In the genomic region with DNA sequence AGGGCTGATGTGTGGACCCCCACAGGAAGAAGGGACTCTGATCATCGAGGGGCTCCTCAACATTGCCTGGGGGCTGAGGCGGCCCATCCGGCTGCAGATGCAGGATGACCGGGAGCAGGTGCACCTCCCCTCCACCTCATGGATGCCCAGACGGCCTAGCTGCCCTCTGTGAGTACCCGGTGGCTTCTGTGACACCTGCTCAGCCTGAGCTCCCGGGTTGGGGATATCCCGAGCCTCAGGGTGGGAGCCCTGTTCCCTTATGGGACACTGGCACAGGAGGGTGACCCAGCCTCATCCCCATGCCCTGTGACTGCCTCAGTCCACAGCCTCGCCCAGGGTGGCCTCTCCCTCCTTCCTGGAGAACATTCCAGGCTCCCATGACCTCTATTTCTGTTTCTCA, we compare ENCODE assay signal across 1 cellular context.
TF ChIP-seq lines count a peak whose summit lies in the region.

No MANE protein-coding gene starts in this region.

TF ChIP-seq in liver, 16 proteins besides CTCF, POLR2A, EP300 and RAD21 (continued from another document):
- TF ChIP-seq REST (IDR thresholded peaks at IDR 0.05): no peak
- TF ChIP-seq, protein P1, sequence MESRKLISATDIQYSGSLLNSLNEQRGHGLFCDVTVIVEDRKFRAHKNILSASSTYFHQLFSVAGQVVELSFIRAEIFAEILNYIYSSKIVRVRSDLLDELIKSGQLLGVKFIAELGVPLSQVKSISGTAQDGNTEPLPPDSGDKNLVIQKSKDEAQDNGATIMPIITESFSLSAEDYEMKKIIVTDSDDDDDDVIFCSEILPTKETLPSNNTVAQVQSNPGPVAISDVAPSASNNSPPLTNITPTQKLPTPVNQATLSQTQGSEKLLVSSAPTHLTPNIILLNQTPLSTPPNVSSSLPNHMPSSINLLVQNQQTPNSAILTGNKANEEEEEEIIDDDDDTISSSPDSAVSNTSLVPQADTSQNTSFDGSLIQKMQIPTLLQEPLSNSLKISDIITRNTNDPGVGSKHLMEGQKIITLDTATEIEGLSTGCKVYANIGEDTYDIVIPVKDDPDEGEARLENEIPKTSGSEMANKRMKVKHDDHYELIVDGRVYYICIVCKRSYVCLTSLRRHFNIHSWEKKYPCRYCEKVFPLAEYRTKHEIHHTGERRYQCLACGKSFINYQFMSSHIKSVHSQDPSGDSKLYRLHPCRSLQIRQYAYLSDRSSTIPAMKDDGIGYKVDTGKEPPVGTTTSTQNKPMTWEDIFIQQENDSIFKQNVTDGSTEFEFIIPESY (IDR thresholded peaks at IDR 0.05): no peak
- TF ChIP-seq EGR1 (IDR thresholded peaks at IDR 0.05; ENCODE audit: low read depth in 2 of 2): no peak
- TF ChIP-seq, protein P2, sequence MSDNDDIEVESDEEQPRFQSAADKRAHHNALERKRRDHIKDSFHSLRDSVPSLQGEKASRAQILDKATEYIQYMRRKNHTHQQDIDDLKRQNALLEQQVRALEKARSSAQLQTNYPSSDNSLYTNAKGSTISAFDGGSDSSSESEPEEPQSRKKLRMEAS (IDR thresholded peaks at IDR 0.05): no peak
- TF ChIP-seq, protein P3, sequence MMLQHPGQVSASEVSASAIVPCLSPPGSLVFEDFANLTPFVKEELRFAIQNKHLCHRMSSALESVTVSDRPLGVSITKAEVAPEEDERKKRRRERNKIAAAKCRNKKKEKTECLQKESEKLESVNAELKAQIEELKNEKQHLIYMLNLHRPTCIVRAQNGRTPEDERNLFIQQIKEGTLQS (IDR thresholded peaks at IDR 0.05): no peak
- TF ChIP-seq SP1 (IDR thresholded peaks at IDR 0.05): no peak
- TF ChIP-seq GABPA (IDR thresholded peaks at IDR 0.05 in 1 of 2, conservative IDR thresholded peaks at IDR 0.05 in 1 of 2): no peak
- TF ChIP-seq TAF1 (conservative IDR thresholded peaks at IDR 0.05): no peak
- no peak for TF ChIP-seq JUND (IDR thresholded peaks at IDR 0.05)
- no peak for TF ChIP-seq FOXA2 (IDR thresholded peaks at IDR 0.05)
- TF ChIP-seq HNF4A (conservative IDR thresholded peaks at IDR 0.05): no peak
- TF ChIP-seq FOXA1 (IDR thresholded peaks at IDR 0.05): no peak
- TF ChIP-seq RXRA (IDR thresholded peaks at IDR 0.05): no peak
- TF ChIP-seq HNF4G (IDR thresholded peaks at IDR 0.05): no peak
- TF ChIP-seq NR2F2 (IDR thresholded peaks at IDR 0.05): no peak
